8 cellular contexts compared by ENCODE assay signal in the genomic region with DNA sequence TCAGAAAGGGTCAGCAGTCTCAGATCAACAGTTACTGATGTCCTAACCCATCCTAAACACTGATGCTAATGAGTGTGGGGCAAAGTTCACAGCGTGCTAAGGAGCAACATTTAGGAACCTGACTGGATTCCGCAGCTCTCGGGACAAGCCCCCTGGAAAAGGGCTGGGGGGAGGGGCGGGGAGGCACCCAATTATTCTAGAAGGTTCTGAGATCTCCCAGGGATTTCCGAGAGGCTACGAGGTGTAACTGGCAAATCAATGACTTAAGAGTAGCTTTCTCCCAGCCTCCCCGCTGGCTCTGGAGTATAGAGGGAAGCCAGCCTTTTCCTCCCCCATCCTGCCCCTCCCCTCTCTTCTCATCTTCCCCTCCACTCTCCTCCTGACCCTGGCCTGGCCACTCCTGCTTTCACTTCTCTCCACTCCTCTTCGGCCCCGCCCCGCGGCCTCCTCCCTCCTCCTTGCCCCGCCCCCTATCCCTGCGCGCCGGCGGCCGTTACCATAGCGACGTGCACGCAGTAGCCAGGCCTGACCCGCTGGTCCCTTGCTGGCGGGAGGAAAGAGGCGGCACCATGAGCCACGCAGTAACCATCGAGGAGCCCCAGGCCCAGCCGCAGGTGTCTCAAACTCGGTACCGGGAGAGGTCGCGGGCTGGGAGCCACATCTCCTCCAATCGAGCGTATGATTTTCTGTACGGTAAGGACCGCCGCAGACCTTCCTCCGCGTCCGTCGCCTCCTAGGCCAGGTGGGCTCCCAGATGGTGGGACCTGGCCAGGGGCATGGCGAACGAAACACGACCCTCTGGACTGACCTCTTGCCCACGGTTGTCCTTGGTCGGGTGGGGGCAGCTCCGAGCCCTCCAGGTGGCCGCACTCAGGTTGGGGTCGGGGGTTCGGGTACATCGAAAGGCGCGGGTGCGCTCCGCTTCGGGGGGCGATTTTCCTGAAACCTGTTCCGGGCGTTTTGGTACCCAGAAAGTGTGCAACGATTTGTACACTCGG. TPM values are rescaled to one million over a fixed set of nuclear protein-coding genes. Genes with fewer than 3 reads are reported as not detected.
DNase-seq lines count a peak whose midpoint lies in the region; ATAC-seq and TF ChIP-seq lines count a peak whose summit lies in the region.

A gene (plus strand): TSS at position 493 of the 998 bp plus-strand sequence. CDS start 77 bp downstream, at position 570.

- intact Hi-C loops in heart left ventricle (cut with DNase I) = no loop called here

- no peaks in the 10 kb centered on the region for H3K9me3 ChIP-seq in HUES48 (ENCODE audit: control insufficient read depth, insufficient read depth, low read length)
- no peaks in the 10 kb centered on the region for H3K9me3 ChIP-seq in adipocyte (ENCODE audit: control insufficient read depth, low read length)
- no peaks in the 10 kb centered on the region for H3K9me3 ChIP-seq in heart left ventricle
- no peaks in the 10 kb centered on the region for H3K9me3 ChIP-seq in parathyroid adenoma (ENCODE audit: control insufficient read depth, low read length)
- no peaks in the 10 kb centered on the region for H3K9me3 ChIP-seq in thymus (ENCODE audit: control insufficient read depth)

- H3K27me3 ChIP-seq in HUES48 (ENCODE audit: control insufficient read depth, insufficient read depth, low read length) = peaks cover 7% of the 10 kb centered on the region; the same call in 1 of the 2 replicates
- no peaks in the 10 kb centered on the region for H3K27me3 ChIP-seq in adipocyte (replicated peaks; ENCODE audit: control insufficient read depth, insufficient read depth, low read length)
- H3K27me3 ChIP-seq in heart left ventricle = no peaks in the 10 kb centered on the region
- no peaks in the 10 kb centered on the region for H3K27me3 ChIP-seq in parathyroid adenoma (ENCODE audit: control insufficient read depth, insufficient read depth, low read length)
- H3K27me3 ChIP-seq in thymus (ENCODE audit: control insufficient read depth, insufficient read depth) = peaks cover 7% of the 10 kb centered on the region

- DNase-seq in COR-L47 (lab: John Stamatoyannopoulos, UW) (peak; percentile 96), SK-N-DZ (ENCODE audit: low spot score) (peak; percentile 93), adipocyte (ENCODE audit: low read depth) (peak; percentile 97), heart left ventricle (peak; percentile 95 to 98 (median 96))

- 8 to 16% (median 15%) methylated on average over 37 to 59 of the region's 59 CpGs for WGBS in heart left ventricle, 4 donors
- 11% methylated on average over 59 of the region's 59 CpGs for WGBS in thymus

- H3K4me1 ChIP-seq in HUES48 (ENCODE audit: control insufficient read depth, insufficient read depth, low read length) = peaks cover 10% of the 10 kb centered on the region; the same call in 1 of the 2 replicates
- peaks cover 13% of the 10 kb centered on the region for H3K4me1 ChIP-seq in adipocyte (ENCODE audit: control insufficient read depth, insufficient read depth, low read length)
- peaks cover 0 to 34% (median 7%) of the 10 kb centered on the region in 12 donors for H3K4me1 ChIP-seq in heart left ventricle
- peaks cover 7% of the 10 kb centered on the region for H3K4me1 ChIP-seq in parathyroid adenoma
- H3K4me1 ChIP-seq in thymus (ENCODE audit: control insufficient read depth, insufficient read depth, low read length) = peaks cover 9% of the 10 kb centered on the region

- peak; percentile 88 for ATAC-seq in GM21390 (IDR thresholded peaks at IDR 0.05; ENCODE audit: unreplicated experiment)
- peak; percentile 97 to 100 (median 100) for ATAC-seq in heart left ventricle

- peak within 1 kb of the TSS; percentile 83 for H3K4me3 ChIP-seq in HUES48 (ENCODE audit: low read depth, low read length)
- peak within 1 kb of the TSS; percentile 86 for H3K4me3 ChIP-seq in adipocyte (ENCODE audit: low read length)
- H3K4me3 ChIP-seq in heart left ventricle = peak within 1 kb of the TSS; percentile 20 to 68 (median 56)
- H3K4me3 ChIP-seq in parathyroid adenoma (ENCODE audit: low read depth, low read length) = peak within 1 kb of the TSS; percentile 83
- H3K4me3 ChIP-seq in thymus (ENCODE audit: low read length) = peak within 1 kb of the TSS; percentile 46

- TF ChIP-seq CTCF in heart left ventricle (IDR thresholded peaks at IDR 0.05) (no peak), parathyroid adenoma (IDR thresholded peaks at IDR 0.05) (no peak)

- H3K4me2 ChIP-seq in parathyroid adenoma (ENCODE audit: low read length) = peak within 1 kb of the TSS; percentile 94

- H3K36me3 ChIP-seq in HUES48 (ENCODE audit: control insufficient read depth, insufficient read depth, low read length) (no peaks in the 10 kb centered on the region), adipocyte (ENCODE audit: control insufficient read depth, insufficient read depth, low read length, severe bottlenecking) (no peaks in the 10 kb centered on the region), heart left ventricle (no peaks in the 10 kb centered on the region), parathyroid adenoma (ENCODE audit: control insufficient read depth, insufficient read depth, low read length) (no peaks in the 10 kb centered on the region), thymus (ENCODE audit: control insufficient read depth, insufficient read depth) (no peaks in the 10 kb centered on the region)

- no peak for TF ChIP-seq POLR2A in heart left ventricle (IDR thresholded peaks at IDR 0.05)

- H3K27ac ChIP-seq in HUES48 (ENCODE audit: low read depth, low read length) (peak within 1 kb of the TSS; percentile 13), heart left ventricle (peak within 1 kb of the TSS in 6 of 12 donors; percentile 1 to 63 (median 38)), parathyroid adenoma (peak within 1 kb of the TSS; percentile 33), thymus (ENCODE audit: low read depth) (no peak within 1 kb of the TSS)

- H2AFZ ChIP-seq in parathyroid adenoma = peak within 1 kb of the TSS; percentile 95

- no peaks in the 10 kb centered on the region for H3K79me2 ChIP-seq in parathyroid adenoma

- H3K9ac ChIP-seq in HUES48 (ENCODE audit: low read depth, low read length) = no peak within 1 kb of the TSS
- H3K9ac ChIP-seq in adipocyte (ENCODE audit: low read length) = peak within 1 kb of the TSS; percentile 70
- H3K9ac ChIP-seq in parathyroid adenoma = peak within 1 kb of the TSS; percentile 3

RNA-seq across cellular contexts. Expression of the gene that starts here (rescaled TPM):
- 2.2 and 2.9 TPM in 2 replicates for polyA plus RNA-seq in SK-N-DZ (2014; cell fraction: cytosol; rRNA removed)
- polyA plus RNA-seq in SK-N-DZ (2014; cell fraction: nucleus; rRNA removed) = 5.1 and 6.4 TPM in 2 replicates
- total RNA-seq in heart left ventricle = 1 to 10 TPM in 3 of 9 donors, under 1 TPM in 5, not detected in 1; 0.16 to 1.9 (median 0.56) TPM
- polyA plus RNA-seq in heart left ventricle (under 1 TPM; 0.19 to 0.21 TPM), thymus (2.8 TPM)
